In genomic region chr5:176647030-176647869, GRCh38 we compare ENCODE assay signal across 8 cellular contexts. TPM values are rescaled to one million over a fixed set of nuclear protein-coding genes. Genes with fewer than 3 reads are reported as not detected.
DNase-seq lines count a peak whose midpoint lies in the region; ATAC-seq lines count a peak whose summit lies in the region.

A gene with protein sequence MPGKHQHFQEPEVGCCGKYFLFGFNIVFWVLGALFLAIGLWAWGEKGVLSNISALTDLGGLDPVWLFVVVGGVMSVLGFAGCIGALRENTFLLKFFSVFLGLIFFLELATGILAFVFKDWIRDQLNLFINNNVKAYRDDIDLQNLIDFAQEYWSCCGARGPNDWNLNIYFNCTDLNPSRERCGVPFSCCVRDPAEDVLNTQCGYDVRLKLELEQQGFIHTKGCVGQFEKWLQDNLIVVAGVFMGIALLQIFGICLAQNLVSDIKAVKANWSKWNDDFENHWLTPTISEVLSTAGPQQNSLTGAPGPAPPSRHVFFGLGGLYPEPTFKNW (plus strand): TSS chr5:176647484. CDS start chr5:176647616, 132 bp downstream.

- H3K36me3 ChIP-seq in effector memory CD4-positive, alpha-beta T cell (ENCODE audit: control insufficient read depth, insufficient read depth, low read length): no peaks in the 10 kb centered on the region

- CTCF ChIA-PET in activated CD8-positive, alpha-beta memory T cell treated with anti-CD3 and anti-CD28 coated beads for 36 hours (lab: Charles Lee): interaction anchor here (0.6 to 3.7 kb wide), 6 partner anchors 11 to 170 kb away, joined by 3 to 27 read pairs (median 4); partner anchors contain the start of gene GPRIN1

- ATAC-seq in GM21360 (IDR thresholded peaks at IDR 0.05; ENCODE audit: unreplicated experiment): peak; percentile 93

- peak within 1 kb of the TSS; percentile 62 for H3K4me3 ChIP-seq in effector memory CD4-positive, alpha-beta T cell (ENCODE audit: insufficient read depth, low read depth, low read length, poor library complexity, severe bottlenecking)

- POLR2A ChIA-PET in activated CD8-positive, alpha-beta memory T cell treated with anti-CD3 and anti-CD28 coated beads for 36 hours (lab: Charles Lee): interaction anchor here (0.6 to 1.7 kb wide), 8 partner anchors 11 to 339 kb away, joined by 3 to 8 read pairs (median 3); partner anchors contain the start of genes EIF4E1B, FAF2, GPRIN1 and SNCB

- peak; percentile 99 for DNase-seq in COLO829 (ENCODE audit: low spot score)
- DNase-seq in HT1080 (ENCODE audit: low read depth): peak; percentile 97
- peak; percentile 96 to 98 for DNase-seq in NOMO-1 (lab: John Stamatoyannopoulos, UW; ENCODE audit: unreplicated experiment in 2 of 2)
- peak; percentile 97 to 99 (median 99) for DNase-seq in effector memory CD4-positive, alpha-beta T cell
- DNase-seq in medulla oblongata (ENCODE audit: extremely low spot score): peak; percentile 100
- DNase-seq in stimulated activated CD8-positive, alpha-beta memory T cell treated with anti-CD3 and anti-CD28 coated beads, Interleukin-12 subunit alpha, Interleukin-12 subunit beta, amount 100 ng/mL, for 1 hour (ENCODE audit: low read depth): peak; percentile 99

- H3K27ac ChIP-seq in effector memory CD4-positive, alpha-beta T cell (ENCODE audit: insufficient read depth, low read length, poor library complexity, severe bottlenecking): peak within 1 kb of the TSS; percentile 61

- H3K9me3 ChIP-seq in effector memory CD4-positive, alpha-beta T cell (ENCODE audit: control insufficient read depth, low read length): no peaks in the 10 kb centered on the region

- peaks cover 23% of the 10 kb centered on the region for H3K4me1 ChIP-seq in effector memory CD4-positive, alpha-beta T cell (ENCODE audit: control insufficient read depth, insufficient read depth, low read length, poor library complexity, severe bottlenecking)

- no peaks in the 10 kb centered on the region for H3K27me3 ChIP-seq in effector memory CD4-positive, alpha-beta T cell (replicated peaks; ENCODE audit: control insufficient read depth, insufficient read depth, low read length, poor library complexity, severe bottlenecking)

RNA-seq across cellular contexts. Expression of the gene that starts here (rescaled TPM):
- total RNA-seq in HT1080 (2014; rRNA removed; shearing (Covaris generic)): 32.8 and 47.7 TPM in 2 replicates
- polyA plus RNA-seq in HT1080 (2015; cell fraction: cytosol; rRNA removed): 42.3 and 44.9 TPM in 2 replicates
- 36.3 and 36.7 TPM in 2 replicates for polyA plus RNA-seq in HT1080 (2015; cell fraction: nucleus; rRNA removed)
- total RNA-seq in activated CD8-positive, alpha-beta memory T cell treated with anti-CD3 and anti-CD28 coated beads for 36 hours: 10 to 100 TPM; 36.6 to 37.9 TPM

Comparison
In these comparisons a context has a peak if more than half of its experiments do, and no peak if none do; other contexts are left out.
1. Peak in every context shown above with its lines: DNase-seq, ATAC-seq, H3K4me3 ChIP-seq and H3K27ac ChIP-seq.